In genomic region chr18:40852406-40852805, GRCh38 we compare ENCODE assay signal across 18 cellular contexts.
A peak's percentile ranks its signal among the peaks of the same experiment; 100 is the strongest.
DNase-seq lines count a peak whose midpoint lies in the region; ATAC-seq, FAIRE-seq and TF ChIP-seq lines count a peak whose summit lies in the region.
"Had no signal": no experiment of that assay in that cellular context is flagged by ENCODE, and none has a peak within 500 bp of the region (broad histone marks: within the 10 kb centered on the region; RNA-seq: fewer than 3 reads in every experiment).

No MANE protein-coding gene starts in this region.

- no peak overlapping the region for H2BK15ac ChIP-seq in IMR-90 (ENCODE audit: low read depth, low read length)
- H2BK15ac ChIP-seq in H1 (ENCODE audit: low read length), result no peak overlapping the region

- no TSS peak for BruUV-seq in IMR-90 (replicated peaks; lab: Mats Ljungman, UMichigan)
- BruUV-seq in PC-3 (replicated peaks; lab: Mats Ljungman, UMichigan), result no TSS peak

- H4K8ac ChIP-seq in IMR-90 (ENCODE audit: low read depth in 2 of 2, low read length in 2 of 2) (no peak overlapping the region), H1 (ENCODE audit: extremely low read depth, insufficient read depth, low read length) (no peak overlapping the region)

- TF ChIP-seq CTCF in IMR-90 (conservative IDR thresholded peaks at IDR 0.05; ENCODE audit: low read depth, low read length) (no peak), PC-3 (conservative IDR thresholded peaks at IDR 0.05; ENCODE audit: low read depth, low read length) (no peak), H1 (IDR thresholded peaks at IDR 0.05; ENCODE audit: control extremely low read depth in 1 of 3, insufficient read depth in 1 of 3, low read depth in 1 of 3, low read length in 3 of 3) (no peak)

- no peak overlapping the region for H2BK12ac ChIP-seq in H1 (ENCODE audit: low read depth, low read length)

- H3K27ac ChIP-seq in IMR-90 (ENCODE audit: insufficient read depth, low read length) (no peak overlapping the region), PC-3 (ENCODE audit: low read length) (peak overlapping the region; percentile 69), H1 (ENCODE audit: low read depth, low read length) (no peak overlapping the region)
- H3K27ac ChIP-seq: GM23248, SK-N-MC had no signal

- H3F3A ChIP-seq in PC-3 (ENCODE audit: low read length, unreplicated experiment), result no peaks in the 10 kb centered on the region

- no CpG with 5 or more reads among the region's 2 CpGs for WGBS in IMR-90 (ENCODE audit: extremely low coverage in 2 of 2, insufficient read length in 1 of 2), 2 experiments
- WGBS in H1 (ENCODE audit: extremely low coverage in 1 of 2, insufficient coverage in 1 of 2, insufficient read length in 1 of 2, insufficient replicate concordance in 2 of 2, low coverage in 1 of 2, low lambda C conversion rate in 2 of 2, missing lambda C conversion rate in 1 of 2), 2 experiments, result 92% methylated on average over 2 of the region's 2 CpGs; no CpG with 5 or more reads in 1 of the 2 experiments

- H2BK120ac ChIP-seq in IMR-90 (ENCODE audit: low read depth, low read length) (no peak overlapping the region), H1 (replicated peaks; ENCODE audit: low read depth, low read length) (no peak overlapping the region)

- POLR2A ChIA-PET in IMR-90 (lab: Charles Lee; ENCODE audit: unreplicated experiment), result no interaction called here
- POLR2A ChIA-PET in PC-3 (lab: Charles Lee; ENCODE audit: unreplicated experiment), result no interaction called here
- POLR2A ChIA-PET in H1 (lab: Charles Lee; ENCODE audit: partially characterized antibody), result no interaction called here

- no peak for TF ChIP-seq EP300 in H1 (IDR thresholded peaks at IDR 0.05; ENCODE audit: borderline replicate concordance in 1 of 2, low read depth in 2 of 2, low read length in 2 of 2)

- intact Hi-C loops in IMR-90 (cut with micrococcal nuclease), result loop anchor here (2.0 kb wide), 1 partner anchor 20 kb away; no protein-coding TSS in a partner anchor
- intact Hi-C loops in PC-3 (cut with micrococcal nuclease), result no loop called here

- no peaks in the 10 kb centered on the region for H3K79me1 ChIP-seq in IMR-90 (ENCODE audit: low read depth in 1 of 2, low read length in 2 of 2)
- H3K79me1 ChIP-seq in H1 (ENCODE audit: low read depth, low read length), result no peaks in the 10 kb centered on the region

- TF ChIP-seq RAD21 in IMR-90 (IDR thresholded peaks at IDR 0.05; ENCODE audit: low read length) (no peak), H1 (IDR thresholded peaks at IDR 0.05 in 1 of 2, conservative IDR thresholded peaks at IDR 0.05 in 1 of 2; ENCODE audit: low read depth in 2 of 2, low read length in 2 of 2) (no peak)

- H3K4me3 ChIP-seq in IMR-90 (ENCODE audit: insufficient read depth, low read depth, low read length) (no peak overlapping the region), PC-3 (ENCODE audit: low read length) (no peak overlapping the region), H1 (ENCODE audit: extremely low read depth in 1 of 4, insufficient read depth in 2 of 4, low read depth in 3 of 4, low read length in 4 of 4) (no peak overlapping the region)
- H3K4me3 ChIP-seq: GM23248, SK-N-MC had no signal

- no peak for FAIRE-seq in H1 (lab: Jason Lieb, UNC)

- no peaks in the 10 kb centered on the region for H4K20me1 ChIP-seq in IMR-90 (ENCODE audit: insufficient read depth, low read length)
- no peaks in the 10 kb centered on the region for H4K20me1 ChIP-seq in PC-3 (ENCODE audit: low read length)
- no peaks in the 10 kb centered on the region for H4K20me1 ChIP-seq in H1 (replicated peaks in 1 of 2; ENCODE audit: control insufficient read depth in 1 of 2, insufficient read depth in 2 of 2, low read length in 2 of 2)

- H3K4me1 ChIP-seq in IMR-90 (ENCODE audit: control insufficient read depth, insufficient read depth, low read length) (no peaks in the 10 kb centered on the region), PC-3 (ENCODE audit: insufficient read depth, low read length) (peaks cover 25% of the 10 kb centered on the region), H1 (replicated peaks in 1 of 4; ENCODE audit: control insufficient read depth in 3 of 4, insufficient read depth in 4 of 4, low read length in 3 of 4) (peaks cover 0 to 2% (median 0%) of the 10 kb centered on the region in 4 experiments; a peak in 1 of 7 replicates)

- no peak overlapping the region; the same call in 1 of the 2 replicates for H4K5ac ChIP-seq in IMR-90 (ENCODE audit: low read depth, low read length)
- H4K5ac ChIP-seq in H1 (ENCODE audit: insufficient read length, low read depth, low read length), result no peak overlapping the region

- H3K9ac ChIP-seq in IMR-90 (ENCODE audit: low read depth, low read length) (no peak overlapping the region), PC-3 (ENCODE audit: low read length) (no peak overlapping the region), H1 (replicated peaks in 1 of 4; ENCODE audit: extremely low read depth in 1 of 4, low read depth in 3 of 4, low read length in 3 of 4) (no peak overlapping the region)
- H3K9ac ChIP-seq: GM23248 had no signal

- H3K4me2 ChIP-seq in IMR-90 (ENCODE audit: low read depth, low read length), result no peak overlapping the region
- H3K4me2 ChIP-seq in PC-3 (ENCODE audit: low read length), result no peak overlapping the region
- no peak overlapping the region for H3K4me2 ChIP-seq in H1 (ENCODE audit: insufficient read depth in 1 of 2, low read depth in 2 of 2, low read length in 2 of 2)

- H3K56ac ChIP-seq in IMR-90 (ENCODE audit: extremely low read depth, insufficient read depth, low read length) (no peak overlapping the region), H1 (replicated peaks; ENCODE audit: insufficient read length, low read depth, low read length) (no peak overlapping the region)

- dilution Hi-C loops in IMR-90 (cut with HindIII; ENCODE audit: low sequenced_read_pairs, unreplicated experiment), result no loop called here

- H3K36me3 ChIP-seq in IMR-90 (ENCODE audit: control insufficient read depth, insufficient read depth, low read length) (no peaks in the 10 kb centered on the region), PC-3 (ENCODE audit: low read depth, low read length) (no peaks in the 10 kb centered on the region), H1 (ENCODE audit: control insufficient read depth in 2 of 4, insufficient read depth in 4 of 4, low read length in 3 of 4) (no peaks in the 10 kb centered on the region)

- H2AK9ac ChIP-seq in IMR-90 (replicated peaks; ENCODE audit: low read depth, low read length, poor library complexity), result no peak overlapping the region

- H3K79me2 ChIP-seq in PC-3 (ENCODE audit: low read length) (no peaks in the 10 kb centered on the region), H1 (ENCODE audit: control insufficient read depth in 1 of 2, insufficient read depth in 2 of 2, low read length in 2 of 2) (no peaks in the 10 kb centered on the region)

- no peak overlapping the region for H3K14ac ChIP-seq in IMR-90 (replicated peaks; ENCODE audit: low read depth, low read length)
- no peak overlapping the region for H3K14ac ChIP-seq in H1 (ENCODE audit: insufficient read length)

- no peak overlapping the region for H2AFZ ChIP-seq in IMR-90 (replicated peaks; ENCODE audit: low read length, poor library complexity)
- H2AFZ ChIP-seq in PC-3 (ENCODE audit: low read length), result no peak overlapping the region
- 0 out of 2 replicates have a peak overlapping the region, but pooled peaks have one; percentile 35 for H2AFZ ChIP-seq in H1 (ENCODE audit: low read length)
- H2AFZ ChIP-seq: GM23248 had no signal

- H2AK5ac ChIP-seq in IMR-90 (ENCODE audit: low read depth, low read length), result peak overlapping the region; percentile 45
- no peak overlapping the region for H2AK5ac ChIP-seq in H1 (ENCODE audit: low read depth, low read length)

- H3K27me3 ChIP-seq in IMR-90 (ENCODE audit: control insufficient read depth, insufficient read depth, low read length) (no peaks in the 10 kb centered on the region), PC-3 (ENCODE audit: low read length) (no peaks in the 10 kb centered on the region), H1 (replicated peaks in 1 of 4; ENCODE audit: control insufficient read depth in 3 of 4, extremely low read depth in 1 of 4, insufficient read depth in 3 of 4, low read length in 3 of 4) (no peaks in the 10 kb centered on the region)

- H2BK5ac ChIP-seq in IMR-90 (ENCODE audit: low read depth, low read length, poor library complexity, severe bottlenecking), result no peak overlapping the region
- H2BK5ac ChIP-seq in H1 (ENCODE audit: low read depth, low read length), result no peak overlapping the region

- H2BK20ac ChIP-seq in IMR-90 (ENCODE audit: low read depth, low read length) (no peak overlapping the region), H1 (ENCODE audit: low read length) (no peak overlapping the region)

- no peaks in the 10 kb centered on the region for H3K9me1 ChIP-seq in IMR-90 (ENCODE audit: insufficient read depth, low read length)

- no peak overlapping the region for H3K23ac ChIP-seq in IMR-90 (ENCODE audit: low read depth, low read length)
- H3K23ac ChIP-seq in H1 (ENCODE audit: insufficient read length), result no peak overlapping the region

- DNase-seq in IMR-90 (no peak), PC-3 (peak; percentile 49), H1 (ENCODE audit: low read depth in 1 of 2, low spot score in 2 of 2) (no peak), KBM-7 (no peak), HT-29 (ENCODE audit: low spot score) (no peak)
- DNase-seq in activated CD4-positive, CD25-positive, alpha-beta regulatory T cell (lab: John Stamatoyannopoulos, UW), result no peak
- DNase-seq: ACHN, AML-193, COR-L47, DMS53, GM23248, NCI-H187 treated with DMSO at 0.1 percent for 48 hours, NCI-H774, T-helper 1 cell had no signal

- no peaks in the 10 kb centered on the region for H3K9me2 ChIP-seq in PC-3 (replicated peaks; ENCODE audit: low read length)

- ATAC-seq in IMR-90 (ENCODE audit: low read depth) (no peak), PC-3 (no peak), GM18907 (IDR thresholded peaks at IDR 0.05; ENCODE audit: unreplicated experiment) (no peak)
- ATAC-seq: Panc1, Right ventricle myocardium inferior had no signal

- in situ Hi-C loops in IMR-90 (cut with MboI; ENCODE audit: low sequenced_read_pairs), result no loop called here
- in situ Hi-C loops in KBM-7 (cut with MboI; ENCODE audit: low pct_unique_long_range_greater_than_20kb, low sequenced_read_pairs), result no loop called here

- TF ChIP-seq POLR2A in IMR-90 (IDR thresholded peaks at IDR 0.05; ENCODE audit: low read depth, low read length), result no peak
- TF ChIP-seq POLR2A in H1 (IDR thresholded peaks at IDR 0.05; ENCODE audit: control extremely low read depth in 1 of 2, low read depth in 2 of 2, low read length in 2 of 2), result no peak

- CTCF ChIA-PET in IMR-90 (lab: Yijun Ruan, JAX), result no interaction called here
- CTCF ChIA-PET in PC-3 (lab: Charles Lee), result no interaction called here
- CTCF ChIA-PET in H1 (lab: Charles Lee; ENCODE audit: partially characterized antibody), result no interaction called here

- H3K4ac ChIP-seq in IMR-90 (ENCODE audit: low read depth, low read length), result no peak overlapping the region
- no peak overlapping the region for H3K4ac ChIP-seq in H1 (replicated peaks; ENCODE audit: insufficient read length, low read depth, low read length)

- no peaks in the 10 kb centered on the region for H3K9me3 ChIP-seq in IMR-90 (ENCODE audit: control insufficient read depth, insufficient read depth, low read length)
- no peaks in the 10 kb centered on the region for H3K9me3 ChIP-seq in PC-3 (ENCODE audit: low read length)
- H3K9me3 ChIP-seq in H1 (ENCODE audit: insufficient read depth in 2 of 2, low read depth in 1 of 2, low read length in 1 of 2), result no peaks in the 10 kb centered on the region

- H4K91ac ChIP-seq in IMR-90 (ENCODE audit: insufficient read depth, low read depth, low read length) (no peak overlapping the region), H1 (replicated peaks; ENCODE audit: insufficient read length, low read length) (no peak overlapping the region)

- no peak overlapping the region; the same call in 1 of the 2 replicates for H3K18ac ChIP-seq in IMR-90 (ENCODE audit: low read depth, low read length)
- no peak overlapping the region for H3K18ac ChIP-seq in H1 (ENCODE audit: extremely low read depth, low read length)

- no peaks in the 10 kb centered on the region for H3K23me2 ChIP-seq in H1 (ENCODE audit: low read depth, low read length)
